1 cellular context compared by ENCODE assay signal in genomic region chr13:45537506-45537905, GRCh38.
TF ChIP-seq lines count a peak whose summit lies in the region.

No MANE protein-coding gene starts in this region.

TF ChIP-seq in SK-N-SH treated with all-trans-retinoic acid at 6 μM for 48 hours, 23 proteins besides CTCF, POLR2A, EP300 and RAD21 (continued from another document):
- TF ChIP-seq PATZ1 (CRISPR knock-in tag; IDR thresholded peaks at IDR 0.05; ENCODE audit: borderline replicate concordance) (no peak), SNAI2 (CRISPR knock-in tag; IDR thresholded peaks at IDR 0.05) (no peak), TCF4 (CRISPR knock-in tag; IDR thresholded peaks at IDR 0.05; ENCODE audit: borderline replicate concordance) (no peak), ZFP30 (CRISPR knock-in tag; IDR thresholded peaks at IDR 0.05) (no peak), OSR1 (CRISPR knock-in tag; IDR thresholded peaks at IDR 0.05) (no peak), ARNTL (CRISPR knock-in tag; IDR thresholded peaks at IDR 0.05; ENCODE audit: borderline replicate concordance, low read depth) (no peak), GLIS3 (CRISPR knock-in tag; IDR thresholded peaks at IDR 0.05) (no peak), BACH2 (CRISPR knock-in tag; IDR thresholded peaks at IDR 0.05; ENCODE audit: borderline replicate concordance) (no peak), ZNF70 (CRISPR knock-in tag; IDR thresholded peaks at IDR 0.05) (no peak), PPARA (CRISPR knock-in tag; IDR thresholded peaks at IDR 0.05; ENCODE audit: borderline replicate concordance) (no peak), POU6F1 (CRISPR knock-in tag; IDR thresholded peaks at IDR 0.05; ENCODE audit: borderline replicate concordance, low read depth) (no peak), ZC3H10 (CRISPR knock-in tag; IDR thresholded peaks at IDR 0.05) (no peak)
